13 cellular contexts compared by ENCODE assay signal in the genomic region with DNA sequence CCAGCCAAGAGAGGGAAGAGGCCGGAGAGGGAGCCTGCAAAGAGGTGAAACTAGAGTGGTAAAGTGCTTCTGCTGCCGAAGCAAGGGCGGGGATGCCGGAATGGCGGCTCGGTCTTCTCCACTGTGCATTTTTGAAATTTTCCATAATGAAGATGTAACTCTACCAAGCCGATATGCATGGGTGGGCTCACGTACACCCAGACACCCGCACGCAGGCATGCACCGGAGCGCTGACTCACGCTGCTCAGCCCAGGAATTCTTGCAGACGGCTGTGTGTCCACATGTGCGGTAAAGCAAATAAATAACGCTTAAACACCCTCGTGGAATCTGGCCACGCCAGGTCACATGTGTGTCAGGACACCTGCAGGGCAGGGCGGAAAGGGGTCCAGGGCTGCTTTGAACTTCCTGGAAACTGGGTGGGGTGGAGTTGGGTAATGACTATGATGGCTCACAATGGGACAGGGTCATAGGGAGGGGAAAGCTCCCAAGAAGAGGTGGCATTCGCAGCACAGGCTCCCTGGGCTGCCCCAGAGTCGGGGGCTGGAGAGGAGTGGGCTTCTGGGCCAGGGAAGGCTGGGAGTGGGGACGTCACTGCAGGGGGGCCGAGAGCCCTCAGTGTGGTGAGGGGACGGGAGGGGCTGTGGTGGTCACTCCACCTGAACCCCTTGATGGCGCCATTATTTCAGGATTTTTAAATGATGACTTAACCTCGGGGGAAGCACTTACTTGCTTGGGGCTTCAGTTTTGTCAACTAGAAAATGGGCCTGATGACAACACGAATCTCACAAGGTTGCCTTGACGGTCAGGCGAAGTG.
DNase-seq lines count a peak whose midpoint lies in the region; ATAC-seq, FAIRE-seq and TF ChIP-seq lines count a peak whose summit lies in the region.
"Had no signal": no experiment of that assay in that cellular context is flagged by ENCODE, and none has a peak within 500 bp of the region (broad histone marks: within the 10 kb centered on the region; RNA-seq: fewer than 3 reads in every experiment).

No MANE protein-coding gene starts in this region.

- no peaks in the 10 kb centered on the region for H4K20me1 ChIP-seq in astrocyte (ENCODE audit: insufficient read depth, low read length)
- H4K20me1 ChIP-seq in HepG2 (ENCODE audit: insufficient read depth, low read length) = no peaks in the 10 kb centered on the region

- H3K27ac ChIP-seq in right cardiac atrium (ENCODE audit: low read length) = no peak overlapping the region
- no peak overlapping the region for H3K27ac ChIP-seq in left ventricle myocardium inferior (replicated peaks)
- H3K27ac ChIP-seq in astrocyte (ENCODE audit: low read depth, low read length) = peak overlapping the region; percentile 23
- peak overlapping the region; percentile 59 for H3K27ac ChIP-seq in HepG2 (ENCODE audit: extremely low read length, insufficient read depth, low read length)
- peak overlapping the region in 1 of 4 donors; percentile 36 for H3K27ac ChIP-seq in esophagus muscularis mucosa (replicated peaks in 1 of 4)

- 73% methylated on average over 29 of the region's 29 CpGs for WGBS in right cardiac atrium
- 18% methylated on average over 29 of the region's 29 CpGs for WGBS in HepG2 (ENCODE audit: low lambda C conversion rate)
- WGBS in esophagus muscularis mucosa = 64% methylated on average over 29 of the region's 29 CpGs

- ATAC-seq in right cardiac atrium (peak; percentile 14 to 20), HepG2 (peak; percentile 85), GM21367 (IDR thresholded peaks at IDR 0.05; ENCODE audit: unreplicated experiment) (no peak)

- TF ChIP-seq EP300 in HepG2 (IDR thresholded peaks at IDR 0.05; ENCODE audit: low read depth in 2 of 2, low read length in 2 of 2) (peak; percentile 94 to 97), HepG2 (CRISPR knock-in tag; IDR thresholded peaks at IDR 0.05; ENCODE audit: borderline replicate concordance) (peak; percentile 95), esophagus muscularis mucosa (IDR thresholded peaks at IDR 0.05) (no peak)

- TF ChIP-seq CTCF in left ventricle myocardium inferior (IDR thresholded peaks at IDR 0.05; ENCODE audit: borderline replicate concordance) (no peak), astrocyte (IDR thresholded peaks at IDR 0.05; ENCODE audit: insufficient read depth, low read depth, low read length) (no peak), HepG2 (CRISPR knock-in tag; IDR thresholded peaks at IDR 0.05) (peak; percentile 71), esophagus muscularis mucosa (IDR thresholded peaks at IDR 0.05) (no peak)

- in situ Hi-C loops in HepG2 (cut with HindIII; ENCODE audit: extremely low pct_ligation_motif_present, low pct_unique_long_range_greater_than_20kb) = no loop called here

- H3K36me3 ChIP-seq in left ventricle myocardium inferior = no peaks in the 10 kb centered on the region
- no peaks in the 10 kb centered on the region for H3K36me3 ChIP-seq in astrocyte (ENCODE audit: insufficient read depth, low read length)
- no peaks in the 10 kb centered on the region for H3K36me3 ChIP-seq in HepG2 (replicated peaks in 1 of 2; ENCODE audit: control insufficient read depth in 1 of 2, insufficient read depth in 2 of 2, low read length in 2 of 2)
- H3K36me3 ChIP-seq in esophagus muscularis mucosa = no peaks in the 10 kb centered on the region

- FAIRE-seq in astrocyte (lab: Jason Lieb, UNC) (no peak), HepG2 (lab: Jason Lieb, UNC) (peak; percentile 92), GM12891 (lab: Jason Lieb, UNC) (no peak)
- FAIRE-seq: endometrium had no signal

- peak overlapping the region; percentile 5 for H3K9ac ChIP-seq in astrocyte (ENCODE audit: low read length)
- peak overlapping the region; percentile 23 for H3K9ac ChIP-seq in HepG2 (ENCODE audit: insufficient read depth, low read depth, low read length)

- H3K4me2 ChIP-seq in astrocyte (ENCODE audit: low read length) (peak overlapping the region; percentile 65), HepG2 (ENCODE audit: low read depth, low read length) (peak overlapping the region; percentile 80)

- no peak overlapping the region for H3K4me3 ChIP-seq in right cardiac atrium (ENCODE audit: low read length)
- H3K4me3 ChIP-seq in left ventricle myocardium inferior = no peak overlapping the region
- peak overlapping the region; percentile 30 for H3K4me3 ChIP-seq in astrocyte (ENCODE audit: insufficient read depth, low read depth, low read length)
- H3K4me3 ChIP-seq in HepG2 (replicated peaks in 1 of 3; ENCODE audit: insufficient read depth in 1 of 3, low read depth in 2 of 3, low read length in 3 of 3) = peak overlapping the region; percentile 46 to 61 (median 49)
- no peak overlapping the region for H3K4me3 ChIP-seq in esophagus muscularis mucosa

- no peak overlapping the region for H3K4me3 Mint-ChIP-seq in astrocyte (ENCODE audit: unreplicated experiment)
- H3K4me3 Mint-ChIP-seq: CD4-positive, CD25-positive, alpha-beta regulatory T cell; T-helper 1 cell treated with Interleukin-12 subunit alpha and Interleukin-12 subunit beta and Interleukin-4 antibody, amounts not matched to agents 30 μg/mL and 1 μg/mL, for 36 hours had no signal

- CTCF ChIA-PET in HepG2 (lab: Yijun Ruan, JAX; ENCODE audit: low intra/inter-chr PET ratio, low total read pairs) = no interaction called here

- no peaks in the 10 kb centered on the region for H3K9me3 ChIP-seq in right cardiac atrium (ENCODE audit: control insufficient read depth, low read length)
- no peaks in the 10 kb centered on the region for H3K9me3 ChIP-seq in left ventricle myocardium inferior (replicated peaks)
- no peaks in the 10 kb centered on the region for H3K9me3 ChIP-seq in astrocyte (ENCODE audit: insufficient read depth, low read depth, low read length)
- no peaks in the 10 kb centered on the region for H3K9me3 ChIP-seq in HepG2 (ENCODE audit: low read length)
- H3K9me3 ChIP-seq in esophagus muscularis mucosa = no peaks in the 10 kb centered on the region

- TF ChIP-seq POLR2A in HepG2 (IDR thresholded peaks at IDR 0.05; ENCODE audit: insufficient read depth in 1 of 2, low read depth in 2 of 2, low read length in 2 of 2) (no peak; a peak in 1 of 4 replicates), GM12891 (IDR thresholded peaks at IDR 0.05; ENCODE audit: low read depth, low read length) (no peak), esophagus muscularis mucosa (IDR thresholded peaks at IDR 0.05; ENCODE audit: low read depth) (no peak)

- DNase-seq in right cardiac atrium (peak in 1 of 3 donors; percentile 46), left ventricle myocardium inferior (no peak), astrocyte (ENCODE audit: low read depth) (peak; percentile 96), HepG2 (ENCODE audit: low spot score) (peak; percentile 99), GM12891 (ENCODE audit: insufficient read length, low spot score) (no peak), esophagus muscularis mucosa (ENCODE audit: extremely low spot score) (no peak)
- DNase-seq in effector CD4-positive, alpha-beta T cell = no peak
- DNase-seq: activated gamma-delta T cell treated with Interleukin-2 at 50 U/mL for 16 hours; CD4-positive, CD25-positive, alpha-beta regulatory T cell; NCI-H187 had no signal

- peaks cover 15% of the 10 kb centered on the region for H3K4me1 Mint-ChIP-seq in astrocyte (ENCODE audit: low read depth, unreplicated experiment)
- H3K4me1 Mint-ChIP-seq: CD4-positive, CD25-positive, alpha-beta regulatory T cell had no signal

- intact Hi-C loops in right cardiac atrium (cut with DNase I) (no loop called here), left ventricle myocardium inferior (cut with micrococcal nuclease) (no loop called here), HepG2 (cut with micrococcal nuclease; ENCODE audit: unreplicated experiment) (loop anchor here (2.0 to 5.0 kb wide), 5 partner anchors 20 to 164 kb away; no protein-coding TSS in a partner anchor), esophagus muscularis mucosa (cut with DNase I) (loop anchor here (5.0 kb wide), 1 partner anchor 62 kb away; no protein-coding TSS in a partner anchor)

- H3K36me3 Mint-ChIP-seq in astrocyte (ENCODE audit: low read depth, unreplicated experiment) = no peaks in the 10 kb centered on the region
- H3K36me3 Mint-ChIP-seq: CD4-positive, CD25-positive, alpha-beta regulatory T cell had no signal

- no peaks in the 10 kb centered on the region for H3K9me3 Mint-ChIP-seq in astrocyte (ENCODE audit: unreplicated experiment)
- H3K9me3 Mint-ChIP-seq: CD4-positive, CD25-positive, alpha-beta regulatory T cell; T-helper 1 cell treated with Interleukin-12 subunit alpha and Interleukin-12 subunit beta and Interleukin-4 antibody, amounts not matched to agents 30 μg/mL and 1 μg/mL, for 36 hours had no signal

- peak; percentile 46 for TF ChIP-seq RAD21 in HepG2 (CRISPR knock-in tag; IDR thresholded peaks at IDR 0.05)

- no peaks in the 10 kb centered on the region for H3K79me2 ChIP-seq in astrocyte (ENCODE audit: insufficient read depth, low read length)
- H3K79me2 ChIP-seq in HepG2 (ENCODE audit: insufficient read depth, low read length) = no peaks in the 10 kb centered on the region

- H3K4me1 ChIP-seq in right cardiac atrium (ENCODE audit: control insufficient read depth, insufficient read depth, low read length) (no peaks in the 10 kb centered on the region), left ventricle myocardium inferior (peaks cover 7% of the 10 kb centered on the region), astrocyte (ENCODE audit: insufficient read depth, low read length) (peaks cover 14% of the 10 kb centered on the region), HepG2 (ENCODE audit: insufficient read depth, low read length) (peaks cover 57% of the 10 kb centered on the region), esophagus muscularis mucosa (peaks cover 0 to 26% (median 20%) of the 10 kb centered on the region in 4 donors)

- no TSS peak for BruUV-seq in HepG2 (replicated peaks; lab: Mats Ljungman, UMichigan)

- POLR2A ChIA-PET in HepG2 (lab: Yijun Ruan, JAX) = interaction anchor here (0.7 to 1.9 kb wide), 3 partner anchors 10 to 41 kb away, joined by 3 to 5 read pairs (median 4); no protein-coding TSS in a partner anchor

- H3K27me3 Mint-ChIP-seq in astrocyte (ENCODE audit: low read depth, unreplicated experiment) = peaks cover 13% of the 10 kb centered on the region

- H3K27me3 ChIP-seq in right cardiac atrium (ENCODE audit: control insufficient read depth, insufficient read depth) = no peaks in the 10 kb centered on the region
- no peaks in the 10 kb centered on the region for H3K27me3 ChIP-seq in left ventricle myocardium inferior (ENCODE audit: low read depth)
- no peaks in the 10 kb centered on the region for H3K27me3 ChIP-seq in astrocyte (ENCODE audit: insufficient read depth, low read length)
- H3K27me3 ChIP-seq in HepG2 (ENCODE audit: control insufficient read depth in 1 of 2, insufficient read depth in 2 of 2, low read length in 2 of 2) = no peaks in the 10 kb centered on the region
- no peaks in the 10 kb centered on the region for H3K27me3 ChIP-seq in esophagus muscularis mucosa

- H3K27ac Mint-ChIP-seq in astrocyte (ENCODE audit: unreplicated experiment) = no peak overlapping the region
- H3K27ac Mint-ChIP-seq: CD4-positive, CD25-positive, alpha-beta regulatory T cell; T-helper 1 cell treated with Interleukin-12 subunit alpha and Interleukin-12 subunit beta and Interleukin-4 antibody, amounts not matched to agents 30 μg/mL and 1 μg/mL, for 36 hours had no signal

- H2AFZ ChIP-seq in astrocyte (ENCODE audit: low read depth, low read length) (no peak overlapping the region), HepG2 (ENCODE audit: low read length) (no peak overlapping the region)

TF ChIP-seq in GM12891, 5 proteins besides CTCF, POLR2A, EP300 and RAD21 (continues in another document):
- no peak for TF ChIP-seq POU2F2 (IDR thresholded peaks at IDR 0.05; ENCODE audit: low read depth, low read length)

Comparison
In these comparisons a context has a peak if more than half of its experiments do, and no peak if none do; other contexts are left out.
1. DNase-seq: peak in astrocyte (single experiment) and HepG2 (single experiment); none in left ventricle myocardium inferior (single experiment), effector CD4-positive, alpha-beta T cell (single experiment), GM12891 (single experiment) and esophagus muscularis mucosa (single experiment).
2. H3K27ac ChIP-seq: peak in astrocyte (single experiment) and HepG2 (single experiment); none in right cardiac atrium (single experiment) and left ventricle myocardium inferior (single experiment).
3. H3K4me3 ChIP-seq: peak in astrocyte (single experiment) and HepG2 (3 of 3); none in right cardiac atrium (single experiment), left ventricle myocardium inferior (single experiment) and esophagus muscularis mucosa (0 of 4).
4. intact Hi-C loops: an anchor here in HepG2 (2.0 to 5.0 kb wide) and esophagus muscularis mucosa (5.0 kb wide); none called in right cardiac atrium and left ventricle myocardium inferior.